ENCODE assay signal across 1 cellular context in genomic region chr6:11930834-11931233, GRCh38.
TF ChIP-seq lines count a peak whose summit lies in the region.
"Not testable (repeated sequence)": the region's sequence is repeated elsewhere in the genome, so short reads cannot be mapped to it uniquely, and the experiment has no call there.

No MANE protein-coding gene starts in this region.

TF ChIP-seq in K562, 482 proteins besides CTCF, POLR2A, EP300 and RAD21 (continued from another document):
- TF ChIP-seq THRB (CRISPR knock-in tag; conservative IDR thresholded peaks at IDR 0.05) (peak; percentile 75), LARP7 (IDR thresholded peaks at IDR 0.05) (peak; percentile 72), SP1 (CRISPR knock-in tag; IDR thresholded peaks at IDR 0.05) (0 out of 2 replicates have a peak, but pooled peaks have one; percentile 4), HLTF (IDR thresholded peaks at IDR 0.05) (peak; percentile 64; the same call in 1 of the 2 replicates), CSDE1 (IDR thresholded peaks at IDR 0.05) (peak in 1 of 2 experiments; percentile 80; a peak in 2 of 4 replicates), U2AF1 (optimal IDR thresholded peaks at IDR 0.05; ENCODE audit: low read depth, low read length) (peak; percentile 65), OTX1 (CRISPR knock-in tag; IDR thresholded peaks at IDR 0.05) (0 out of 2 replicates have a peak, but pooled peaks have one; percentile 77), MCM7 (IDR thresholded peaks at IDR 0.05) (0 out of 4 replicates have a peak, but pooled peaks of 1 of the 2 experiments have one; percentile 13), ARID2 (IDR thresholded peaks at IDR 0.05) (0 out of 2 replicates have a peak, but pooled peaks have one; percentile 11), ZSCAN29 (IDR thresholded peaks at IDR 0.05) (0 out of 2 replicates have a peak, but pooled peaks have one; percentile 9), MIER1 (IDR thresholded peaks at IDR 0.05; ENCODE audit: low read depth) (peak; percentile 69), BCOR (IDR thresholded peaks at IDR 0.05) (peak; percentile 90), BRD9 (IDR thresholded peaks at IDR 0.05; ENCODE audit: low read depth, partially characterized antibody) (peak; percentile 85), ZNF589 (CRISPR knock-in tag; IDR thresholded peaks at IDR 0.05; ENCODE audit: low read depth) (peak; percentile 2; the same call in 1 of the 2 replicates), ASH1L (IDR thresholded peaks at IDR 0.05; ENCODE audit: borderline replicate concordance, low read depth, partially characterized antibody) (peak; percentile 39), ADNP (tag; IDR thresholded peaks at IDR 0.05) (peak; percentile 80; the same call in 1 of the 2 replicates), ELF1 (tag; IDR thresholded peaks at IDR 0.05) (0 out of 2 replicates have a peak, but pooled peaks have one; percentile 0), ZNF512 (tag; IDR thresholded peaks at IDR 0.05) (peak; percentile 86), TRIM28 (IDR thresholded peaks at IDR 0.05) (peak; percentile 50; the same call in 1 of the 2 replicates), ZBTB40 (IDR thresholded peaks at IDR 0.05) (peak; percentile 49; the same call in 1 of the 2 replicates), HDGF (IDR thresholded peaks at IDR 0.05) (peak; percentile 92), ZBTB26 (CRISPR knock-in tag; IDR thresholded peaks at IDR 0.05) (peak; percentile 37; the same call in 1 of the 2 replicates), NFRKB (IDR thresholded peaks at IDR 0.05; ENCODE audit: low read depth) (peak; percentile 95), MYC (CRISPR knock-in tag; IDR thresholded peaks at IDR 0.05; ENCODE audit: borderline replicate concordance, low read depth) (0 out of 2 replicates have a peak, but pooled peaks have one; percentile 35), SMARCA5 (IDR thresholded peaks at IDR 0.05) (peak; percentile 92)
- TF ChIP-seq, protein P1, sequence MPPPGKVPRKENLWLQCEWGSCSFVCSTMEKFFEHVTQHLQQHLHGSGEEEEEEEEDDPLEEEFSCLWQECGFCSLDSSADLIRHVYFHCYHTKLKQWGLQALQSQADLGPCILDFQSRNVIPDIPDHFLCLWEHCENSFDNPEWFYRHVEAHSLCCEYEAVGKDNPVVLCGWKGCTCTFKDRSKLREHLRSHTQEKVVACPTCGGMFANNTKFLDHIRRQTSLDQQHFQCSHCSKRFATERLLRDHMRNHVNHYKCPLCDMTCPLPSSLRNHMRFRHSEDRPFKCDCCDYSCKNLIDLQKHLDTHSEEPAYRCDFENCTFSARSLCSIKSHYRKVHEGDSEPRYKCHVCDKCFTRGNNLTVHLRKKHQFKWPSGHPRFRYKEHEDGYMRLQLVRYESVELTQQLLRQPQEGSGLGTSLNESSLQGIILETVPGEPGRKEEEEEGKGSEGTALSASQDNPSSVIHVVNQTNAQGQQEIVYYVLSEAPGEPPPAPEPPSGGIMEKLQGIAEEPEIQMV (tag; conservative IDR thresholded peaks at IDR 0.05; ENCODE audit: low read depth): peak; percentile 21; the same call in 1 of the 2 replicates
- TF ChIP-seq, protein P2, sequence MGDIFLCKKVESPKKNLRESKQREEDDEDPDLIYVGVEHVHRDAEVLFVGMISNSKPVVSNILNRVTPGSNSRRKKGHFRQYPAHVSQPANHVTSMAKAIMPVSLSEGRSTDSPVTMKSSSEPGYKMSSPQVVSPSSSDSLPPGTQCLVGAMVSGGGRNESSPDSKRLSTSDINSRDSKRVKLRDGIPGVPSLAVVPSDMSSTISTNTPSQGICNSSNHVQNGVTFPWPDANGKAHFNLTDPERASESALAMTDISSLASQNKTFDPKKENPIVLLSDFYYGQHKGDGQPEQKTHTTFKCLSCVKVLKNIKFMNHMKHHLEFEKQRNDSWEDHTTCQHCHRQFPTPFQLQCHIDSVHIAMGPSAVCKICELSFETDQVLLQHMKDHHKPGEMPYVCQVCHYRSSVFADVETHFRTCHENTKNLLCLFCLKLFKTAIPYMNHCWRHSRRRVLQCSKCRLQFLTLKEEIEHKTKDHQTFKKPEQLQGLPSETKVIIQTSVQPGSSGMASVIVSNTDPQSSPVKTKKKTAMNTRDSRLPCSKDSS (IDR thresholded peaks at IDR 0.05; ENCODE audit: low read depth, partially characterized antibody): peak; percentile 33
- not testable (repeated sequence) for TF ChIP-seq ZBTB40 (CRISPR knock-in tag; IDR thresholded peaks at IDR 0.05); MYC (IDR thresholded peaks at IDR 0.05; ENCODE audit: low read depth, low read length)
- TF ChIP-seq, protein P3, sequence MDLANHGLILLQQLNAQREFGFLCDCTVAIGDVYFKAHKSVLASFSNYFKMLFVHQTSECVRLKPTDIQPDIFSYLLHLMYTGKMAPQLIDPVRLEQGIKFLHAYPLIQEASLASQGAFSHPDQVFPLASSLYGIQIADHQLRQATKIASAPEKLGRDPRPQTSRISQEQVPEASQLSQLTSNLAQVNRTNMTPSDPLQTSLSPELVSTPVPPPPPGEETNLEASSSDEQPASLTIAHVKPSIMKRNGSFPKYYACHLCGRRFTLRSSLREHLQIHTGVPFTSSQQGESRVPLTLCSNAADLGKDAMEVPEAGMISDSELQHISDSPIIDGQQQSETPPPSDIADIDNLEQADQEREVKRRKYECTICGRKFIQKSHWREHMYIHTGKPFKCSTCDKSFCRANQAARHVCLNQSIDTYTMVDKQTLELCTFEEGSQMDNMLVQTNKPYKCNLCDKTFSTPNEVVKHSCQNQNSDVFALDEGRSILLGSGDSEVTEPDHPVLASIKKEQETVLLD (IDR thresholded peaks at IDR 0.05): 0 out of 2 replicates have a peak, but pooled peaks have one; percentile 59
- TF ChIP-seq, protein P4, sequence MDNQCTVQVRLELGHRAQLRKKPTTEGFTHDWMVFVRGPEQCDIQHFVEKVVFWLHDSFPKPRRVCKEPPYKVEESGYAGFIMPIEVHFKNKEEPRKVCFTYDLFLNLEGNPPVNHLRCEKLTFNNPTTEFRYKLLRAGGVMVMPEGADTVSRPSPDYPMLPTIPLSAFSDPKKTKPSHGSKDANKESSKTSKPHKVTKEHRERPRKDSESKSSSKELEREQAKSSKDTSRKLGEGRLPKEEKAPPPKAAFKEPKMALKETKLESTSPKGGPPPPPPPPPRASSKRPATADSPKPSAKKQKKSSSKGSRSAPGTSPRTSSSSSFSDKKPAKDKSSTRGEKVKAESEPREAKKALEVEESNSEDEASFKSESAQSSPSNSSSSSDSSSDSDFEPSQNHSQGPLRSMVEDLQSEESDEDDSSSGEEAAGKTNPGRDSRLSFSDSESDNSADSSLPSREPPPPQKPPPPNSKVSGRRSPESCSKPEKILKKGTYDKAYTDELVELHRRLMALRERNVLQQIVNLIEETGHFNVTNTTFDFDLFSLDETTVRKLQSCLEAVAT (IDR thresholded peaks at IDR 0.05): peak; percentile 64 to 76; a peak in 3 of 4 replicates
